Comparison of ENCODE assay signal across 18 cellular contexts in genomic region chr2:112065486-112065885, GRCh38. TPM values are rescaled to one million over a fixed set of nuclear protein-coding genes. Genes with fewer than 3 reads are reported as not detected.
A peak's percentile ranks its signal among the peaks of the same experiment; 100 is the strongest.
DNase-seq lines count a peak whose midpoint lies in the region; ATAC-seq lines count a peak whose summit lies in the region.
"Had no signal": no experiment of that assay in that cellular context is flagged by ENCODE, and none has a peak within 500 bp of the region (broad histone marks: within the 10 kb centered on the region; RNA-seq: fewer than 3 reads in every experiment).

No MANE protein-coding gene starts in this region.

- CTCF ChIA-PET in activated CD4-positive, alpha-beta memory T cell treated with anti-CD3 and anti-CD28 coated beads, Interleukin-2, amount 10 ng/mL, durations not matched to agents 7 days and 5 days (lab: Charles Lee), result no interaction called here

- peak overlapping the region; percentile 11 for H3K27ac Mint-ChIP-seq in activated CD4-positive, alpha-beta memory T cell treated with anti-CD3 and anti-CD28 coated beads, Interleukin-2, amount 10 ng/mL, durations not matched to agents 7 days and 5 days

- no peak overlapping the region for H3K56ac ChIP-seq in mesendoderm (ENCODE audit: low read length)

- peak overlapping the region; percentile 19 for H3K27ac ChIP-seq in mesendoderm (ENCODE audit: low read depth, low read length)
- H3K27ac ChIP-seq: pancreas, Peyer's patch, transverse colon, WERI-Rb-1 had no signal

- no CpG with 5 or more reads among the region's 5 CpGs for WGBS in mesendoderm (ENCODE audit: extremely low coverage, insufficient coverage, low lambda C conversion rate)

- no peak overlapping the region for H3K4me3 Mint-ChIP-seq in activated CD4-positive, alpha-beta memory T cell treated with anti-CD3 and anti-CD28 coated beads, Interleukin-2, amount 10 ng/mL, durations not matched to agents 7 days and 5 days
- H3K4me3 Mint-ChIP-seq: central memory CD8-positive, alpha-beta T cell had no signal

- no peak overlapping the region for H3K18ac ChIP-seq in mesendoderm (ENCODE audit: low read length)

- H3K4me1 Mint-ChIP-seq in activated CD4-positive, alpha-beta memory T cell treated with anti-CD3 and anti-CD28 coated beads, Interleukin-2, amount 10 ng/mL, durations not matched to agents 7 days and 5 days, result peaks cover 37% of the 10 kb centered on the region

- no peak overlapping the region for H3K4ac ChIP-seq in mesendoderm (ENCODE audit: low read depth, low read length)

- no peak overlapping the region for H3K23ac ChIP-seq in mesendoderm (ENCODE audit: low read length)

- no peaks in the 10 kb centered on the region for H3K79me2 ChIP-seq in mesendoderm (ENCODE audit: control insufficient read depth, insufficient read depth, low read length)

- H3K27me3 Mint-ChIP-seq in activated CD4-positive, alpha-beta memory T cell treated with anti-CD3 and anti-CD28 coated beads, Interleukin-2, amount 10 ng/mL, durations not matched to agents 7 days and 5 days, result no peaks in the 10 kb centered on the region
- H3K27me3 Mint-ChIP-seq: central memory CD8-positive, alpha-beta T cell had no signal

- H4K8ac ChIP-seq in mesendoderm (ENCODE audit: low read depth, low read length), result peak overlapping the region; percentile 5

- peaks cover 5% of the 10 kb centered on the region for H3K9me3 Mint-ChIP-seq in activated CD4-positive, alpha-beta memory T cell treated with anti-CD3 and anti-CD28 coated beads, Interleukin-2, amount 10 ng/mL, durations not matched to agents 7 days and 5 days
- H3K9me3 Mint-ChIP-seq: central memory CD8-positive, alpha-beta T cell had no signal

- no peak overlapping the region for H3K9ac ChIP-seq in mesendoderm (ENCODE audit: low read length)

- H2BK120ac ChIP-seq in mesendoderm (ENCODE audit: low read depth, low read length), result no peak overlapping the region

- no peak overlapping the region for H2AK5ac ChIP-seq in mesendoderm (ENCODE audit: low read length)

- no peak overlapping the region for H3K4me2 ChIP-seq in mesendoderm (ENCODE audit: low read length)

- no peak overlapping the region for H2BK5ac ChIP-seq in mesendoderm (ENCODE audit: low read length)

- peaks cover 3% of the 10 kb centered on the region for H3K4me1 ChIP-seq in mesendoderm (ENCODE audit: control insufficient read depth, low read depth, low read length)
- H3K4me1 ChIP-seq: Peyer's patch, transverse colon had no signal

- ATAC-seq in GM18498 (IDR thresholded peaks at IDR 0.05; ENCODE audit: unreplicated experiment) (peak; percentile 24), HG02610 (IDR thresholded peaks at IDR 0.05; ENCODE audit: unreplicated experiment) (peak; percentile 21), GM18909 (IDR thresholded peaks at IDR 0.05; ENCODE audit: poor library complexity, unreplicated experiment) (no peak)
- ATAC-seq: pancreas had no signal

- H3K36me3 ChIP-seq in mesendoderm (ENCODE audit: control insufficient read depth, insufficient read depth, low read length), result peaks cover 2% of the 10 kb centered on the region

- peaks cover 77% of the 10 kb centered on the region for H3K36me3 Mint-ChIP-seq in activated CD4-positive, alpha-beta memory T cell treated with anti-CD3 and anti-CD28 coated beads, Interleukin-2, amount 10 ng/mL, durations not matched to agents 7 days and 5 days (ENCODE audit: low read depth)

- H3K79me1 ChIP-seq in mesendoderm (ENCODE audit: low read length), result no peaks in the 10 kb centered on the region

- no peaks in the 10 kb centered on the region for H3K27me3 ChIP-seq in mesendoderm (ENCODE audit: insufficient read depth, low read length, poor library complexity)
- H3K27me3 ChIP-seq: pancreas, Peyer's patch, transverse colon had no signal

- DNase-seq in activated CD4-positive, alpha-beta memory T cell treated with anti-CD3 and anti-CD28 coated beads, Interleukin-2, amount 10 ng/mL, durations not matched to agents 7 days and 5 days, result no peak
- DNase-seq in mesendoderm (no peak), SKM-1 treated with dmso at 0.1 percent for 144 hours (lab: John Stamatoyannopoulos, UW; ENCODE audit: unreplicated experiment) (no peak), GM19238 (ENCODE audit: insufficient read length, low spot score) (no peak)
- DNase-seq: activated CD8-positive, alpha-beta memory T cell treated with anti-CD3 and anti-CD28 coated beads, Interleukin-2, amount 50 U/mL, for 4 hours; C1 segment of cervical spinal cord; DMS153; MV-4-11; NCI-H69; pancreas; Peyer's patch; small intestine; transverse colon; WERI-Rb-1 had no signal

- H3K4me3 ChIP-seq in mesendoderm (ENCODE audit: low read length), result no peak overlapping the region
- H3K4me3 ChIP-seq: pancreas, Peyer's patch, transverse colon had no signal

- H2BK15ac ChIP-seq in mesendoderm (replicated peaks; ENCODE audit: low read depth), result no peak overlapping the region

- no peak overlapping the region for H4K5ac ChIP-seq in mesendoderm (ENCODE audit: low read length)

- POLR2A ChIA-PET in activated CD4-positive, alpha-beta memory T cell treated with anti-CD3 and anti-CD28 coated beads, Interleukin-2, amount 10 ng/mL, durations not matched to agents 7 days and 5 days (lab: Charles Lee), result no interaction called here

RNA-seq across cellular contexts. Expression of gene TMEM87B, which starts 10.4 kb away (rescaled TPM):
- total RNA-seq in activated CD4-positive, alpha-beta memory T cell treated with anti-CD3 and anti-CD28 coated beads, Interleukin-2, amount 10 ng/mL, durations not matched to agents 7 days and 5 days, result 10 to 100 TPM; 23.8 to 24.0 TPM
- polyA plus RNA-seq in mesendoderm (2013, experiment 1 of 2), result 11.2 TPM
- 11.0 TPM for polyA plus RNA-seq in mesendoderm (2013, experiment 2 of 2)
